ENCODE assay signal across 18 cellular contexts in the genomic region with DNA sequence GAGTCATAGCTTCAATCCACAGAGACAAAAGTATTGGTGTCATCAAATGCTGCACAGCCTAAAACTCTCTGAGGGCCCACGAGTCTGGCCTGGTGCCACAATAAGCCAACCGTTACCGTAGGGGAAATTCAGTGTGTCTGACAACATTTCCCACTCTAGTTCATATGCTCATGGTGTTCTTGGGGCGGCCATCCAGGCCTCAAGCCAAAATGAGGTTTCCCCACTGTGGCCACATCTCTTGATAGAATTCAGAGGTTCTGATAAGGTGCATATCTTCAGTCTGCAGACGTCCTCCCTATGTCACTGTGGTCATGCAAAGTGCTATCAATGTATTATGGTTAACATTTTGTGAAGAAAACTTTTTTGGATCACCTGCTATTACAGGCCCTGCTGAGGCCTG.
"Had no signal": no experiment of that assay in that cellular context is flagged by ENCODE, and none has a peak within 500 bp of the region (broad histone marks: within the 10 kb centered on the region; RNA-seq: fewer than 3 reads in every experiment).

No MANE protein-coding gene starts in this region.

- H3K9me3 ChIP-seq: esophagus muscularis mucosa, gastrocnemius medialis, neutrophil, suprapubic skin, thyroid gland, uterus had no signal

- H3K4me2 ChIP-seq: smooth muscle cell had no signal

- H3K27ac Mint-ChIP-seq: mesothelial cell of epicardium, naive B cell, type B pancreatic cell had no signal

- H3K4me3 ChIP-seq: esophagus muscularis mucosa, gastrocnemius medialis, heart right ventricle, smooth muscle cell, suprapubic skin, thyroid gland, uterus had no signal

- ATAC-seq: gastrocnemius medialis; left lobe of liver; stimulated activated naive CD8-positive, alpha-beta T cell treated with anti-CD3 and anti-CD28 coated beads, Interleukin-15, Interleukin-2, amounts not matched to agents 100 U/mL and 50 U/mL, for 24 hours had no signal

- H3K9me3 Mint-ChIP-seq: type B pancreatic cell had no signal

- H3K27ac ChIP-seq: esophagus muscularis mucosa, gastrocnemius medialis, heart right ventricle, neutrophil, suprapubic skin, thyroid gland, uterus had no signal

- H3K27me3 ChIP-seq: esophagus muscularis mucosa, gastrocnemius medialis, heart right ventricle, neutrophil, suprapubic skin, thyroid gland, uterus had no signal

- H3K4me3 Mint-ChIP-seq: mesothelial cell of epicardium, naive B cell, type B pancreatic cell had no signal

- H3K36me3 ChIP-seq: esophagus muscularis mucosa, gastrocnemius medialis, heart right ventricle, neutrophil, suprapubic skin, thyroid gland, uterus had no signal

- H3K4me1 Mint-ChIP-seq: mesothelial cell of epicardium, naive B cell had no signal

- FAIRE-seq: endometrium had no signal

- H3K36me3 Mint-ChIP-seq: mesothelial cell of epicardium, naive B cell, type B pancreatic cell had no signal

- H3K4me1 ChIP-seq: esophagus muscularis mucosa, gastrocnemius medialis, suprapubic skin, thyroid gland, uterus had no signal

- DNase-seq: cortex of kidney; effector memory CD4-positive, alpha-beta T cell; gastrocnemius medialis; heart right ventricle; islet precursor cell; naive B cell; stimulated activated CD4-positive, alpha-beta T cell treated with anti-CD3 and anti-CD28 coated beads, Interleukin-2, amount 100 ng/mL, for 48 hours; stimulated activated naive CD8-positive, alpha-beta T cell treated with anti-CD3 and anti-CD28 coated beads, Interleukin-15, Interleukin-2, amounts not matched to agents 100 U/mL and 50 U/mL, for 24 hours; thyroid gland had no signal

- H3K27me3 Mint-ChIP-seq: type B pancreatic cell had no signal
